8 cellular contexts compared by ENCODE assay signal in the genomic region with DNA sequence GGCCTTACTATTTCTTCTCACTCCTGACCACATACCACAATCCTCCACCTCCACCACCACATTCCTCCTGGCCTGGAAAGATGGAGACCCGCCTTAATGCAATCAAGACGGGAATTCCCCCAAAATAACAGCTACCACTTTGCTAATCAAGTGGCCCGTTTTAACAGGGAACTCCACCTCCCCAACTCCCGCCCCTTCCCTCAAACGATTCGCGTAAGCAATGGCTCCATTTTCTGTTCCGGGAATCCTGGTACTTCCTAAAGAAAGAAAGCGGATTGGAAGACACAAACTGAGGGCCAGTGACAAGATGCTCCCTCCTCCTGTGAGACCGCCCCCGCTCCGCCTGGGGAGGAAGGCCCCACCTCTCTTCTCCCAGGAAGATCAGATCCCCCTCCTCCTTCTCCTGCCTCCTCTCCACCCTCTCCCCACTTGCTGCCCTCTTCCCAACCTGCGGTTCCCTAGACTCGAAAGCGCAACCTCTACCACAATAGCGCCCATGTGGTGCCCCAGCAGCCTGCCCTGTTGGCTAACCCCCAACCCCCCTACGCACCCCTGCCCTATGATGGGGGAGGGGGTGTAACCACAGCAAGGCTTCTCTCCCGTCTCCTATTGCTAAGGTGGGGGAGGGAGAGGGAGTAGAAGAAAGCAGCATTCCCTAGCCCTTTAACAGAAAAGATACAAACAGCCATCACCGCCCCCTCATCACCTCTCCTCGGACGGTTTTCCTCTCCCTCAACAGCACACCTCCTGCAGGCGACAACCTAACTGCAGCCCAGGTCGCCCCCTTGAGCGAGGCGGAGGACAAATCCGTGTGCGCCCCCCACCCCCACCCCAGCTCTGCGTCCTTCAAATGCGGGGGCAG. TPM values are rescaled to one million over a fixed set of nuclear protein-coding genes. Genes with fewer than 3 reads are reported as not detected.
DNase-seq lines count a peak whose midpoint lies in the region; ATAC-seq and TF ChIP-seq lines count a peak whose summit lies in the region.

No MANE protein-coding gene starts in this region.

- H2AFZ ChIP-seq in fibroblast of lung (ENCODE audit: low read length), result peak overlapping the region; percentile 50

- H3K9ac ChIP-seq in fibroblast of lung (ENCODE audit: insufficient read depth, low read length) (peak overlapping the region; percentile 91), mucosa of rectum (ENCODE audit: low read depth in 1 of 2, low read length in 2 of 2) (peak overlapping the region; percentile 87)

- peak; percentile 9 for ATAC-seq in HG02678 (IDR thresholded peaks at IDR 0.05; ENCODE audit: unreplicated experiment)

- peak overlapping the region; percentile 96 for H3K4me2 ChIP-seq in fibroblast of lung (ENCODE audit: extremely low read depth, insufficient read depth, low read length)

- peaks cover 10% of the 10 kb centered on the region for H3K27me3 Mint-ChIP-seq in type B pancreatic cell

- H3K27ac ChIP-seq in fibroblast of lung (ENCODE audit: insufficient read depth, low read length) (peak overlapping the region; percentile 83), mucosa of rectum (ENCODE audit: low read depth in 2 of 2, low read length in 2 of 2) (peak overlapping the region; percentile 83 to 89)

- no peak for TF ChIP-seq CTCF in fibroblast of lung (conservative IDR thresholded peaks at IDR 0.05 in 1 of 2, IDR thresholded peaks at IDR 0.05 in 1 of 2; ENCODE audit: low read depth in 1 of 2, low read length in 2 of 2)
- peak; percentile 53 for TF ChIP-seq CTCF in type B pancreatic cell (conservative IDR thresholded peaks at IDR 0.05)

- H3K79me2 ChIP-seq in fibroblast of lung (ENCODE audit: control insufficient read depth, insufficient read depth, low read length), result peaks cover 46% of the 10 kb centered on the region

- peaks cover 24% of the 10 kb centered on the region for H3K4me1 Mint-ChIP-seq in type B pancreatic cell (ENCODE audit: unreplicated experiment)

- H3K4me3 Mint-ChIP-seq in type B pancreatic cell, result peak overlapping the region; percentile 99

- H3K36me3 Mint-ChIP-seq in type B pancreatic cell, result peaks cover 17% of the 10 kb centered on the region

- H3K27me3 ChIP-seq in fibroblast of lung (ENCODE audit: control insufficient read depth, insufficient read depth, low read length), result no peaks in the 10 kb centered on the region
- no peaks in the 10 kb centered on the region for H3K27me3 ChIP-seq in mucosa of rectum (ENCODE audit: control insufficient read depth in 2 of 2, insufficient read depth in 2 of 2, low read length in 2 of 2)

- no peaks in the 10 kb centered on the region for H3K9me3 Mint-ChIP-seq in type B pancreatic cell

- DNase-seq in NCI-H345 (lab: John Stamatoyannopoulos, UW) (peak; percentile 13), NCI-H345 treated with DMSO at 0.1 percent for 48 hours (lab: John Stamatoyannopoulos, UW; ENCODE audit: unreplicated experiment) (no peak), NCI-H2171 treated with DMSO at 0.1 percent for 48 hours (lab: John Stamatoyannopoulos, UW) (peak; percentile 97), fibroblast of lung (ENCODE audit: low read depth in 2 of 2) (peak; percentile 97 to 99), type B pancreatic cell (ENCODE audit: extremely low spot score, unreplicated experiment) (peak; percentile 79)
- DNase-seq in activated CD4-positive, alpha-beta T cell treated with anti-CD3 and anti-CD28 coated beads, Interleukin-2, amount 50 U/mL, for 48 hours, result peak; percentile 39 to 52

- H3K36me3 ChIP-seq in fibroblast of lung (ENCODE audit: control insufficient read depth, insufficient read depth, low read length) (peaks cover 2% of the 10 kb centered on the region), mucosa of rectum (ENCODE audit: control insufficient read depth in 2 of 2, insufficient read depth in 2 of 2, low read length in 2 of 2) (peaks cover 12 to 14% of the 10 kb centered on the region in 2 donors)

- H4K20me1 ChIP-seq in fibroblast of lung (ENCODE audit: control insufficient read depth, extremely low read depth, insufficient read depth, low read length), result no peaks in the 10 kb centered on the region

- H3K4me3 ChIP-seq in fibroblast of lung (replicated peaks in 1 of 4; ENCODE audit: control extremely low read depth in 1 of 4, insufficient read depth in 1 of 4, low read depth in 3 of 4, low read length in 4 of 4) (peak overlapping the region; percentile 93 to 95 (median 94)), mucosa of rectum (ENCODE audit: low read length in 2 of 2) (peak overlapping the region; percentile 92 to 98)

- H3K4me1 ChIP-seq in fibroblast of lung (ENCODE audit: control insufficient read depth, extremely low read depth, insufficient read depth, low read length) (peaks cover 8% of the 10 kb centered on the region), mucosa of rectum (ENCODE audit: control insufficient read depth in 2 of 2, insufficient read depth in 2 of 2, low read length in 2 of 2) (peaks cover 4 to 15% of the 10 kb centered on the region in 2 donors)

- peak overlapping the region; percentile 94 for H3K27ac Mint-ChIP-seq in type B pancreatic cell

- H3K9me3 ChIP-seq in fibroblast of lung (ENCODE audit: control insufficient read depth, insufficient read depth, low read depth, low read length), result no peaks in the 10 kb centered on the region
- no peaks in the 10 kb centered on the region for H3K9me3 ChIP-seq in mucosa of rectum (ENCODE audit: control insufficient read depth in 2 of 2, low read length in 2 of 2)

RNA-seq across cellular contexts. Expression of a gene that starts 0.8 kb away (rescaled TPM):
- total RNA-seq in fibroblast of lung, result 24.7 and 28.1 TPM in 2 replicates
- polyA plus RNA-seq in fibroblast of lung, result 182 and 220 TPM in 2 replicates
- 150 and 170 TPM in 2 replicates for polyA plus RNA-seq in fibroblast of lung (2012)
- 84.0 and 135 TPM in 2 replicates for polyA minus RNA-seq in fibroblast of lung (ENCODE audit: low replicate concordance)
- total RNA-seq in type B pancreatic cell (ENCODE audit: low replicate concordance), result 161 and 168 TPM in 2 replicates

RNA-seq across cellular contexts. Expression of a gene that starts 15.0 kb away (rescaled TPM):
- total RNA-seq in fibroblast of lung (under 0.01 TPM in 1 of 2 replicates, not detected in the other), type B pancreatic cell (ENCODE audit: low replicate concordance) (6.2 and 6.3 TPM in 2 replicates)
- 0.05 and 0.11 TPM in 2 replicates for polyA plus RNA-seq in fibroblast of lung
- polyA plus RNA-seq in fibroblast of lung (2012), result not detected in 2 replicates
- polyA minus RNA-seq in fibroblast of lung (ENCODE audit: low replicate concordance), result not detected in 2 replicates

RNA-seq across cellular contexts. Expression of a gene that starts 21.6 kb away (rescaled TPM):
- not detected in 2 replicates for total RNA-seq in fibroblast of lung
- polyA plus RNA-seq in fibroblast of lung, result not detected in 2 replicates
- polyA plus RNA-seq in fibroblast of lung (2012), result not detected in 2 replicates
- polyA minus RNA-seq in fibroblast of lung (ENCODE audit: low replicate concordance), result not detected in 2 replicates
- total RNA-seq in type B pancreatic cell (ENCODE audit: low replicate concordance), result 28.9 TPM in 1 of 2 replicates, not detected in the other

RNA-seq across cellular contexts. Expression of a gene that starts 31.2 kb away (rescaled TPM):
- total RNA-seq in fibroblast of lung (10.0 and 12.6 TPM in 2 replicates), type B pancreatic cell (ENCODE audit: low replicate concordance) (44.6 and 56.3 TPM in 2 replicates)
- polyA plus RNA-seq in fibroblast of lung, result 20.8 and 48.8 TPM in 2 replicates
- polyA plus RNA-seq in fibroblast of lung (2012), result 41.0 and 81.2 TPM in 2 replicates
- polyA minus RNA-seq in fibroblast of lung (ENCODE audit: low replicate concordance), result 10.4 and 12.9 TPM in 2 replicates

RNA-seq across cellular contexts. Expression of a gene that starts 42.7 kb away (rescaled TPM):
- total RNA-seq in fibroblast of lung (under 0.01 TPM in 2 replicates), type B pancreatic cell (ENCODE audit: low replicate concordance) (0.45 and 8.8 TPM in 2 replicates)
- 0.05 and 0.09 TPM in 2 replicates for polyA plus RNA-seq in fibroblast of lung
- 0.07 TPM in 2 replicates for polyA plus RNA-seq in fibroblast of lung (2012)
- 0.33 TPM in 1 of 2 replicates, not detected in the other for polyA minus RNA-seq in fibroblast of lung (ENCODE audit: low replicate concordance)
